Comparison of ENCODE assay signal across 33 cellular contexts in the genomic region with DNA sequence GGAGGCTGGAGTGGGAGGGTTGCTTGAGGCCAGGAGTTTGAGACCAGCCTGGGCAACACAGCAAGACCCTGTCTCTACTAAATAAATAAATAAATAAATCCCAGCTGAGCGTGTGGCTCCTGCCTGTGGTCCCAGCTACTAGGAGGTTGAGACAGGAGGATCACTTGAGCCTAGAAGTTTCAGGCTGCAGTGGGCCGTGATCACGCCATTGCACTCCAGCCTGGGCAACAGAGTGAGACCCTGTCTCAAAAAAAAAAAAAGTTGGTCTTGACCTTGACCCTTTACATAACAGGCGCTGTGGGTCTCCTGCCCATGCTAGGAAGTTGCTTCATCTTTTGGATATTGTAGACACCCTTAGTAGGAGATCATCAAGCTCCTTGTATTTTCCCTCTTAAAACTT. TPM values are rescaled to one million over a fixed set of nuclear protein-coding genes. Genes with fewer than 3 reads are reported as not detected.
"Had no signal": no experiment of that assay in that cellular context is flagged by ENCODE, and none has a peak within 500 bp of the region (broad histone marks: within the 10 kb centered on the region; RNA-seq: fewer than 3 reads in every experiment).

No MANE protein-coding gene starts in this region.

- H3K9me3 ChIP-seq: ovary, psoas muscle, spleen, suprapubic skin, testis, tibial artery, transverse colon, upper lobe of right lung, uterus had no signal

- H3K4me3 ChIP-seq: neural progenitor cell, ovary, psoas muscle, skin epidermis, smooth muscle cell, spleen, suprapubic skin, testis, tibial artery, transverse colon, upper lobe of right lung, uterus had no signal

- ATAC-seq: naive thymus-derived CD4-positive, alpha-beta T cell; natural killer cell; psoas muscle; right cardiac atrium; sciatic nerve; stimulated activated memory B cell treated with anti-CD40 and anti-IgM and Interleukin-4, amounts not matched to agents 10 μg/mL and 1 μg/mL and 100 μg/mL, for 72 hours; stimulated activated naive CD8-positive, alpha-beta T cell treated with anti-CD3 and anti-CD28 coated beads, Interleukin-15, amount 100 ng/mL, for 72 hours; stimulated activated naive CD8-positive, alpha-beta T cell treated with anti-CD3 and anti-CD28 coated beads, Interleukin-15, Interleukin-2, amounts not matched to agents 100 U/mL and 50 U/mL, for 24 hours; upper lobe of right lung had no signal

- H3K36me3 Mint-ChIP-seq: natural killer cell had no signal

- H3K27ac Mint-ChIP-seq: natural killer cell; nephron; neural progenitor cell; progenitor cell of endocrine pancreas; stimulated activated memory B cell treated with anti-CD40 and anti-IgM and Interleukin-4, amounts not matched to agents 10 μg/mL and 1 μg/mL and 100 μg/mL, for 72 hours; stimulated activated naive CD8-positive, alpha-beta T cell treated with anti-CD3 and anti-CD28 coated beads, Interleukin-15, amount 100 ng/mL, for 72 hours; type B pancreatic cell had no signal

- H3K4me1 ChIP-seq: neural progenitor cell, spleen, testis, uterus had no signal

- DNase-seq: naive thymus-derived CD4-positive, alpha-beta T cell; natural killer cell; occipital lobe; ovary; psoas muscle; right cardiac atrium; spleen; stimulated activated CD4-positive, alpha-beta T cell treated with anti-CD3 and anti-CD28 coated beads, Interleukin-12 subunit alpha, Interleukin-12 subunit beta, amount 100 ng/mL, for 4 hours; stimulated activated CD4-positive, alpha-beta T cell treated with anti-CD3 and anti-CD28 coated beads, Interleukin-1b, Interleukin-23, amount 100 ng/mL, for 48 hours; stimulated activated CD4-positive, alpha-beta T cell treated with anti-CD3 and anti-CD28 coated beads, Interleukin-4, amount 100 ng/mL, for 1 hour; stimulated activated CD4-positive, alpha-beta T cell treated with anti-CD3 and anti-CD28 coated beads, Interleukin-4, amount 100 ng/mL, for 4 hours; stimulated activated CD8-positive, alpha-beta memory T cell treated with anti-CD3 and anti-CD28 coated beads, Interleukin-4, amount 100 ng/mL, for 48 hours; stimulated activated naive CD4-positive, alpha-beta T cell; stimulated activated naive CD8-positive, alpha-beta T cell treated with anti-CD3 and anti-CD28 coated beads, Interleukin-15, amount 100 ng/mL, for 72 hours; stimulated activated naive CD8-positive, alpha-beta T cell treated with anti-CD3 and anti-CD28 coated beads, Interleukin-15, Interleukin-2, amounts not matched to agents 100 U/mL and 50 U/mL, for 24 hours; substantia nigra; testis; tibial artery; transverse colon; upper lobe of right lung; uterus had no signal

- H3K4me1 Mint-ChIP-seq: natural killer cell; neural progenitor cell; stimulated activated naive CD8-positive, alpha-beta T cell treated with anti-CD3 and anti-CD28 coated beads, Interleukin-15, amount 100 ng/mL, for 72 hours had no signal

- H3K4me3 Mint-ChIP-seq: naive thymus-derived CD4-positive, alpha-beta T cell; natural killer cell; nephron; neural progenitor cell; stimulated activated memory B cell treated with anti-CD40 and anti-IgM and Interleukin-4, amounts not matched to agents 10 μg/mL and 1 μg/mL and 100 μg/mL, for 72 hours; stimulated activated naive CD8-positive, alpha-beta T cell treated with anti-CD3 and anti-CD28 coated beads, Interleukin-15, amount 100 ng/mL, for 72 hours; type B pancreatic cell had no signal

- H3K27me3 Mint-ChIP-seq: naive thymus-derived CD4-positive, alpha-beta T cell; progenitor cell of endocrine pancreas; stimulated activated memory B cell treated with anti-CD40 and anti-IgM and Interleukin-4, amounts not matched to agents 10 μg/mL and 1 μg/mL and 100 μg/mL, for 72 hours; stimulated activated naive CD8-positive, alpha-beta T cell treated with anti-CD3 and anti-CD28 coated beads, Interleukin-15, amount 100 ng/mL, for 72 hours; type B pancreatic cell had no signal

- H3K27ac ChIP-seq: neural progenitor cell, ovary, parathyroid adenoma, psoas muscle, skin epidermis, spleen, suprapubic skin, testis, tibial artery, transverse colon, upper lobe of right lung, uterus had no signal

- H3K36me3 ChIP-seq: neural progenitor cell, ovary, tibial artery, transverse colon, upper lobe of right lung, uterus had no signal

- H3K9me3 Mint-ChIP-seq: naive thymus-derived CD4-positive, alpha-beta T cell; natural killer cell; nephron; neural progenitor cell; stimulated activated memory B cell treated with anti-CD40 and anti-IgM and Interleukin-4, amounts not matched to agents 10 μg/mL and 1 μg/mL and 100 μg/mL, for 72 hours; stimulated activated naive CD8-positive, alpha-beta T cell treated with anti-CD3 and anti-CD28 coated beads, Interleukin-15, amount 100 ng/mL, for 72 hours; type B pancreatic cell had no signal

RNA-seq across cellular contexts. Expression of a gene that starts 31.3 kb away (rescaled TPM):
- total RNA-seq: naive thymus-derived CD4-positive, alpha-beta T cell; occipital lobe; osteoblast; progenitor cell of endocrine pancreas; renal cortical epithelial cell; sciatic nerve; smooth muscle cell; upper lobe of right lung; uterus had no signal
